Comparison of ENCODE assay signal across 8 cellular contexts in genomic region chr6:33410050-33410710, GRCh38. TPM values are rescaled to one million over a fixed set of nuclear protein-coding genes. Genes with fewer than 3 reads are reported as not detected.
A peak's percentile ranks its signal among the peaks of the same experiment; 100 is the strongest.
DNase-seq lines count a peak whose midpoint lies in the region; ATAC-seq and TF ChIP-seq lines count a peak whose summit lies in the region.

No MANE protein-coding gene starts in this region.

- TF ChIP-seq CTCF in suprapubic skin (IDR thresholded peaks at IDR 0.05): no peak

- H3K9me3 ChIP-seq in suprapubic skin: no peaks in the 10 kb centered on the region

- H3K36me3 ChIP-seq in suprapubic skin: peaks cover 31% of the 10 kb centered on the region

- no peaks in the 10 kb centered on the region for H3K27me3 ChIP-seq in suprapubic skin

- peak; percentile 75 for ATAC-seq in HG02588 (IDR thresholded peaks at IDR 0.05; ENCODE audit: unreplicated experiment)

- H3K4me3 ChIP-seq in GM08714 (ENCODE audit: low read length) (peak overlapping the region; percentile 65; the same call in 1 of the 2 replicates), suprapubic skin (peak overlapping the region; percentile 99)

- H3K27ac ChIP-seq in suprapubic skin: peak overlapping the region; percentile 98

- peaks cover 31% of the 10 kb centered on the region for H3K4me1 ChIP-seq in suprapubic skin

- TF ChIP-seq POLR2A in suprapubic skin (IDR thresholded peaks at IDR 0.05): peak in 1 of 2 donors; percentile 49

- no peak for TF ChIP-seq EP300 in suprapubic skin (IDR thresholded peaks at IDR 0.05)

- DNase-seq in NCI-H1048 (lab: John Stamatoyannopoulos, UW) (peak; percentile 83), SK-N-DZ (ENCODE audit: low spot score) (peak; percentile 96), germinal center (ENCODE audit: low spot score) (peak; percentile 99), occipital lobe (lab: John Stamatoyannopoulos, UW) (peak; percentile 97), suprapubic skin (ENCODE audit: low spot score in 2 of 2) (peak; percentile 98 to 99)
- peak; percentile 96 for DNase-seq in activated naive CD4-positive, alpha-beta T cell treated with anti-CD3 and anti-CD28 coated beads, Interleukin-2, amount 50 U/mL, for 16 hours

- WGBS in suprapubic skin: 1% methylated on average over 18 of the region's 65 CpGs

RNA-seq across cellular contexts. Expression of gene PHF1, which starts 0.6 kb away (rescaled TPM):
- 34.8 and 38.5 TPM in 2 replicates for polyA plus RNA-seq in SK-N-DZ (2014; cell fraction: cytosol; rRNA removed)
- polyA plus RNA-seq in SK-N-DZ (2014; cell fraction: nucleus; rRNA removed): 264 and 294 TPM in 2 replicates
- total RNA-seq in occipital lobe: 17.9 TPM
- total RNA-seq in suprapubic skin: 100 to 1,000 TPM in 1 of 4 donors, 10 to 100 TPM in 3; 35.9 to 102 (median 48.6) TPM

RNA-seq across cellular contexts. Expression of gene CUTA, which starts 7.7 kb away (rescaled TPM):
- polyA plus RNA-seq in SK-N-DZ (2014; cell fraction: cytosol; rRNA removed): 267 and 272 TPM in 2 replicates
- polyA plus RNA-seq in SK-N-DZ (2014; cell fraction: nucleus; rRNA removed): 200 and 234 TPM in 2 replicates
- 59.1 TPM for total RNA-seq in occipital lobe
- total RNA-seq in suprapubic skin: 100 to 1,000 TPM; 119 to 185 (median 159) TPM

RNA-seq across cellular contexts. Expression of gene SYNGAP1, which starts 9.7 kb away (rescaled TPM):
- 6.5 and 8.6 TPM in 2 replicates for polyA plus RNA-seq in SK-N-DZ (2014; cell fraction: cytosol; rRNA removed)
- 18.6 and 35.4 TPM in 2 replicates for polyA plus RNA-seq in SK-N-DZ (2014; cell fraction: nucleus; rRNA removed)
- total RNA-seq in occipital lobe (21.5 TPM), suprapubic skin (10 to 100 TPM; 13.5 to 30.4 (median 14.0) TPM)

RNA-seq across cellular contexts. Expression of gene KIFC1, which starts 18.6 kb away (rescaled TPM):
- polyA plus RNA-seq in SK-N-DZ (2014; cell fraction: cytosol; rRNA removed): 130 and 153 TPM in 2 replicates
- polyA plus RNA-seq in SK-N-DZ (2014; cell fraction: nucleus; rRNA removed): 192 and 214 TPM in 2 replicates
- total RNA-seq in occipital lobe: 3.6 TPM
- total RNA-seq in suprapubic skin: 10 to 100 TPM in 2 of 4 donors, 1 to 10 TPM in 2; 3.2 to 19.5 (median 9.8) TPM

RNA-seq across cellular contexts. Expression of gene ZBTB9, which starts 44.2 kb away (rescaled TPM):
- polyA plus RNA-seq in SK-N-DZ (2014; cell fraction: cytosol; rRNA removed): 7.4 and 7.6 TPM in 2 replicates
- 11.4 and 23.1 TPM in 2 replicates for polyA plus RNA-seq in SK-N-DZ (2014; cell fraction: nucleus; rRNA removed)
- total RNA-seq in occipital lobe (9.2 TPM), suprapubic skin (1 to 10 TPM; 5.9 to 9.9 (median 7.4) TPM)

Comparison
In these comparisons a context has a peak if more than half of its experiments do, and no peak if none do; other contexts are left out.
1. Peak in every context shown above with its lines: DNase-seq, ATAC-seq, H3K4me3 ChIP-seq and H3K27ac ChIP-seq.